In the genomic region with DNA sequence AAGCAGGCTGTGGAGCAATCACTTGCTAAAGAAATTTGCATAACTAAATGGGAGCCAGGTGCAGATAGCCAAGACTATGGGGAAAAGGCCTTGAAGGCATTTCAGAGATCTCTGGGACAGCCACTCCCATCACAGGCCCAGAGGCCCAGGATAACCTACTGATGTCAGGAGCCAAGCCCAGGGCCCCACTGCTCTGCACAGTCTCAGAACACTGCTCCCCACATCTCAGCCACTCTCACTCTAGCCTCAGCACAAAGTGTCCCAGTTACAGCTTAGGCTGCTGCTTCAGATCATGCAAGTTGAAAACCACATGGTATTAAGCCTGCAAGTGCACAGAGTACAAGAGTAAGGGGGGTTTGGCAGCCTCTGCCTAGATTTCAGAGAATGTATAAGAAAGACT, we compare ENCODE assay signal across 16 cellular contexts.
DNase-seq lines count a peak whose midpoint lies in the region; ATAC-seq and TF ChIP-seq lines count a peak whose summit lies in the region.
"Had no signal": no experiment of that assay in that cellular context is flagged by ENCODE, and none has a peak within 500 bp of the region (broad histone marks: within the 10 kb centered on the region; RNA-seq: fewer than 3 reads in every experiment).

No MANE protein-coding gene starts in this region.

- H3K4me3 ChIP-seq in DND-41 (ENCODE audit: low read depth in 1 of 2, low read length in 2 of 2) (no peak overlapping the region), left ventricle myocardium inferior (no peak overlapping the region), sigmoid colon (no peak overlapping the region), testis (no peak overlapping the region), SJCRH30 (no peak overlapping the region)
- H3K4me3 ChIP-seq: BLaER1 treated with 17β-estradiol and CSF1 and Interleukin-3, amounts not matched to agents 10 nM and 100 nM had no signal

- CTCF ChIA-PET in WTC11 (lab: Charles Lee) = no interaction called here

- ATAC-seq in DND-41 (ENCODE audit: insufficient read depth, low read depth) (peak; percentile 68), WTC11 (peak; percentile 59)
- ATAC-seq: HCT116 had no signal

- no peaks in the 10 kb centered on the region for H3K79me2 ChIP-seq in DND-41 (ENCODE audit: insufficient read depth, low read length)

- no peak overlapping the region for H3K4me2 ChIP-seq in DND-41 (ENCODE audit: insufficient read depth, low read length)
- H3K4me2 ChIP-seq: BLaER1 treated with 17β-estradiol and CSF1 and Interleukin-3, amounts not matched to agents 10 nM and 100 nM had no signal

- TF ChIP-seq CTCF in DND-41 (IDR thresholded peaks at IDR 0.05; ENCODE audit: borderline replicate concordance, extremely low read depth, low read length, poor library complexity, severe bottlenecking) = no peak
- TF ChIP-seq CTCF in WTC11 (IDR thresholded peaks at IDR 0.05) = no peak
- no peak for TF ChIP-seq CTCF in left ventricle myocardium inferior (IDR thresholded peaks at IDR 0.05; ENCODE audit: borderline replicate concordance)
- no peak for TF ChIP-seq CTCF in sigmoid colon (IDR thresholded peaks at IDR 0.05)
- no peak for TF ChIP-seq CTCF in testis (IDR thresholded peaks at IDR 0.05)

- H3K36me3 Mint-ChIP-seq in WTC11 = peaks cover 4% of the 10 kb centered on the region

- H3K9ac ChIP-seq in DND-41 (ENCODE audit: low read depth, low read length) = no peak overlapping the region
- H3K9ac ChIP-seq: BLaER1 treated with 17β-estradiol and CSF1 and Interleukin-3, amounts not matched to agents 10 nM and 100 nM had no signal

- TF ChIP-seq POLR2A in sigmoid colon (IDR thresholded peaks at IDR 0.05) (no peak), testis (IDR thresholded peaks at IDR 0.05) (no peak)

- intact Hi-C loops in left ventricle myocardium inferior (cut with micrococcal nuclease) (no loop called here), sigmoid colon (cut with DNase I) (no loop called here), testis (cut with DNase I; ENCODE audit: low total_unique reads) (no loop called here)

- no peaks in the 10 kb centered on the region for H4K20me1 ChIP-seq in DND-41 (ENCODE audit: insufficient read depth, low read length)
- H4K20me1 ChIP-seq: BLaER1 treated with 17β-estradiol and CSF1 and Interleukin-3, amounts not matched to agents 10 nM and 100 nM had no signal

- H3K27me3 Mint-ChIP-seq in WTC11 (ENCODE audit: low read depth) = no peaks in the 10 kb centered on the region
- H3K27me3 Mint-ChIP-seq: CD4-positive, CD25-positive, alpha-beta regulatory T cell had no signal

- DNase-seq in DND-41 = no peak
- no peak for DNase-seq in WTC11 (ENCODE audit: low spot score)
- DNase-seq in left ventricle myocardium inferior = peak; percentile 19
- DNase-seq in sigmoid colon = no peak
- DNase-seq in testis = no peak
- DNase-seq in cerebellum (ENCODE audit: low spot score) = no peak
- DNase-seq in SJCRH30 = no peak
- DNase-seq: ACHN; Calu3; CD4-positive, CD25-positive, alpha-beta regulatory T cell; DMS 273 treated with DMSO at 0.1 percent for 48 hours; EL; GDM1 had no signal

- peaks cover 18% of the 10 kb centered on the region; the same call in 1 of the 2 replicates for H3K9me3 Mint-ChIP-seq in WTC11

- H3K4me1 ChIP-seq in DND-41 (ENCODE audit: insufficient read depth, low read length) = peaks cover 8% of the 10 kb centered on the region; the same call in 1 of the 2 replicates
- H3K4me1 ChIP-seq in left ventricle myocardium inferior = peaks cover 37% of the 10 kb centered on the region
- H3K4me1 ChIP-seq in sigmoid colon = peaks cover 0 to 65% (median 51%) of the 10 kb centered on the region in 4 donors
- no peaks in the 10 kb centered on the region for H3K4me1 ChIP-seq in testis
- no peaks in the 10 kb centered on the region for H3K4me1 ChIP-seq in SJCRH30

- POLR2A ChIA-PET in WTC11 (lab: Charles Lee) = no interaction called here

- peaks cover 21% of the 10 kb centered on the region for H3K4me1 Mint-ChIP-seq in WTC11

- no peaks in the 10 kb centered on the region for H3K27me3 ChIP-seq in DND-41 (ENCODE audit: insufficient read depth, low read length, poor library complexity)
- H3K27me3 ChIP-seq in left ventricle myocardium inferior (ENCODE audit: low read depth) = no peaks in the 10 kb centered on the region
- H3K27me3 ChIP-seq in sigmoid colon = no peaks in the 10 kb centered on the region
- no peaks in the 10 kb centered on the region for H3K27me3 ChIP-seq in testis
- H3K27me3 ChIP-seq in SJCRH30 = no peaks in the 10 kb centered on the region
- H3K27me3 ChIP-seq: BLaER1 treated with 17β-estradiol and CSF1 and Interleukin-3, amounts not matched to agents 10 nM and 100 nM had no signal

- H3K9me3 ChIP-seq in DND-41 (ENCODE audit: insufficient read depth, low read length, severe bottlenecking) (no peaks in the 10 kb centered on the region), left ventricle myocardium inferior (replicated peaks) (peaks cover 22% of the 10 kb centered on the region), sigmoid colon (peaks cover 0 to 3% (median 0%) of the 10 kb centered on the region in 4 donors), testis (no peaks in the 10 kb centered on the region), SJCRH30 (replicated peaks) (no peaks in the 10 kb centered on the region)

- no peak overlapping the region for H3K4me3 Mint-ChIP-seq in WTC11
- H3K4me3 Mint-ChIP-seq: CD4-positive, CD25-positive, alpha-beta regulatory T cell had no signal

- H3K36me3 ChIP-seq in DND-41 (ENCODE audit: insufficient read depth, low read length) = no peaks in the 10 kb centered on the region
- H3K36me3 ChIP-seq in left ventricle myocardium inferior = no peaks in the 10 kb centered on the region
- no peaks in the 10 kb centered on the region for H3K36me3 ChIP-seq in sigmoid colon
- H3K36me3 ChIP-seq in testis (ENCODE audit: low read depth, missing control alignments) = no peaks in the 10 kb centered on the region
- no peaks in the 10 kb centered on the region for H3K36me3 ChIP-seq in SJCRH30
- H3K36me3 ChIP-seq: BLaER1 treated with 17β-estradiol and CSF1 and Interleukin-3, amounts not matched to agents 10 nM and 100 nM had no signal

- no peak overlapping the region for H3K27ac ChIP-seq in DND-41 (ENCODE audit: low read length)
- peak overlapping the region; percentile 57 for H3K27ac ChIP-seq in left ventricle myocardium inferior (replicated peaks)
- H3K27ac ChIP-seq in sigmoid colon = peak overlapping the region in 3 of 4 donors; percentile 75 to 81 (median 80)
- H3K27ac ChIP-seq in testis = no peak overlapping the region
- no peak overlapping the region for H3K27ac ChIP-seq in SJCRH30
- H3K27ac ChIP-seq: BLaER1 treated with 17β-estradiol and CSF1 and Interleukin-3, amounts not matched to agents 10 nM and 100 nM; HL-60 had no signal

- no peak overlapping the region for H2AFZ ChIP-seq in DND-41 (ENCODE audit: low read depth, low read length)

- no peak overlapping the region for H3K27ac Mint-ChIP-seq in WTC11

- peak in 2 of 4 donors; percentile 46 to 72 for TF ChIP-seq EP300 in sigmoid colon (IDR thresholded peaks at IDR 0.05)

TF ChIP-seq in WTC11, 78 proteins besides CTCF, POLR2A, EP300 and RAD21:
- no peak for TF ChIP-seq HMGA2 (CRISPR knock-in tag; IDR thresholded peaks at IDR 0.05)

Comparison
In these comparisons a context has a peak if more than half of its experiments do, and no peak if none do; other contexts are left out.
1. H3K27ac ChIP-seq: peak in left ventricle myocardium inferior (single experiment) and sigmoid colon (3 of 4); none in DND-41 (single experiment), testis (0 of 2) and SJCRH30 (single experiment).